Comparison of ENCODE assay signal across 8 cellular contexts in genomic region chr6:41895300-41896233, GRCh38. TPM values are rescaled to one million over a fixed set of nuclear protein-coding genes. Genes with fewer than 3 reads are reported as not detected.
DNase-seq lines count a peak whose midpoint lies in the region; ATAC-seq and TF ChIP-seq lines count a peak whose summit lies in the region.

USP49 (minus strand) TSS chr6:41895375; CDS start chr6:41806983, 88,392 bp downstream.

- 1 to 2% methylated on average over 23 of the region's 55 CpGs for WGBS in esophagus squamous epithelium, 2 donors

- peaks cover 0 to 15% (median 0%) of the 10 kb centered on the region in 3 donors for H3K36me3 ChIP-seq in esophagus squamous epithelium

- ATAC-seq in GM21717 (IDR thresholded peaks at IDR 0.05; ENCODE audit: unreplicated experiment) = peak; percentile 76

- peaks cover 0 to 30% (median 12%) of the 10 kb centered on the region in 3 donors for H3K4me1 ChIP-seq in esophagus squamous epithelium

- intact Hi-C loops in esophagus squamous epithelium (cut with DNase I) = no loop called here

- peak within 1 kb of the TSS; percentile 95 for H3K4me3 ChIP-seq in Jurkat, Clone E6-1 (ENCODE audit: low read length)
- peak within 1 kb of the TSS; percentile 58 to 86 (median 78) for H3K4me3 ChIP-seq in esophagus squamous epithelium

- no peaks in the 10 kb centered on the region for H3K27me3 ChIP-seq in esophagus squamous epithelium

- no peak for TF ChIP-seq CTCF in esophagus squamous epithelium (IDR thresholded peaks at IDR 0.05)

- no peak for TF ChIP-seq POLR2A in esophagus squamous epithelium (IDR thresholded peaks at IDR 0.05)

- peak within 1 kb of the TSS; percentile 82 to 85 (median 83) for H3K27ac ChIP-seq in esophagus squamous epithelium

- peak; percentile 87 for DNase-seq in DMS53 treated with DMSO at 0.1 percent for 48 hours (lab: John Stamatoyannopoulos, UW; ENCODE audit: unreplicated experiment)
- peak; percentile 87 for DNase-seq in Jurkat, Clone E6-1 (ENCODE audit: low read depth, low spot score)
- peak; percentile 91 for DNase-seq in OCI-M2 (lab: John Stamatoyannopoulos, UW; ENCODE audit: unreplicated experiment)
- DNase-seq in activated T-cell treated with anti-CD3 and anti-CD28 coated beads, Interleukin-2, amount 50 U/mL, for 1 hour = peak; percentile 93
- DNase-seq in esophagus squamous epithelium (lab: John Stamatoyannopoulos, UW) = peak; percentile 33
- peak; percentile 89 for DNase-seq in myocyte (ENCODE audit: low read depth)
- DNase-seq in stimulated activated CD8-positive, alpha-beta memory T cell treated with anti-CD3 and anti-CD28 coated beads, Interleukin-7, amount 100 ng/mL, for 48 hours (ENCODE audit: extremely low read depth in 1 of 2, low read depth in 1 of 2) = peak; percentile 81 to 90

- H3K9me3 ChIP-seq in esophagus squamous epithelium = no peaks in the 10 kb centered on the region

RNA-seq across cellular contexts. Expression of gene USP49, which starts in this region (rescaled TPM):
- 28.3 TPM for polyA plus RNA-seq in Jurkat, Clone E6-1 (2012; ENCODE audit: insufficient read depth, insufficient read length)
- total RNA-seq in esophagus squamous epithelium (1 to 10 TPM; 1.4 to 2.7 (median 1.8) TPM), myocyte (2.2 and 3.1 TPM in 2 replicates)
- polyA plus RNA-seq in myocyte (2012) = 3.0 TPM

Comparison
In these comparisons a context has a peak if more than half of its experiments do, and no peak if none do; other contexts are left out.
1. Peak in every context shown above with its lines: DNase-seq, ATAC-seq, H3K4me3 ChIP-seq and H3K27ac ChIP-seq.
2. DNase-seq: peak in every context shown above with its lines; median percentile 93 in activated T-cell treated with anti-CD3 and anti-CD28 coated beads, Interleukin-2, amount 50 U/mL, for 1 hour; 91 in OCI-M2; 89 in myocyte; 87 in DMS53 treated with DMSO at 0.1 percent for 48 hours; 87 in Jurkat, Clone E6-1; 86 in stimulated activated CD8-positive, alpha-beta memory T cell treated with anti-CD3 and anti-CD28 coated beads, Interleukin-7, amount 100 ng/mL, for 48 hours; 33 in esophagus squamous epithelium.